Comparison of ENCODE assay signal across 8 cellular contexts in the genomic region with DNA sequence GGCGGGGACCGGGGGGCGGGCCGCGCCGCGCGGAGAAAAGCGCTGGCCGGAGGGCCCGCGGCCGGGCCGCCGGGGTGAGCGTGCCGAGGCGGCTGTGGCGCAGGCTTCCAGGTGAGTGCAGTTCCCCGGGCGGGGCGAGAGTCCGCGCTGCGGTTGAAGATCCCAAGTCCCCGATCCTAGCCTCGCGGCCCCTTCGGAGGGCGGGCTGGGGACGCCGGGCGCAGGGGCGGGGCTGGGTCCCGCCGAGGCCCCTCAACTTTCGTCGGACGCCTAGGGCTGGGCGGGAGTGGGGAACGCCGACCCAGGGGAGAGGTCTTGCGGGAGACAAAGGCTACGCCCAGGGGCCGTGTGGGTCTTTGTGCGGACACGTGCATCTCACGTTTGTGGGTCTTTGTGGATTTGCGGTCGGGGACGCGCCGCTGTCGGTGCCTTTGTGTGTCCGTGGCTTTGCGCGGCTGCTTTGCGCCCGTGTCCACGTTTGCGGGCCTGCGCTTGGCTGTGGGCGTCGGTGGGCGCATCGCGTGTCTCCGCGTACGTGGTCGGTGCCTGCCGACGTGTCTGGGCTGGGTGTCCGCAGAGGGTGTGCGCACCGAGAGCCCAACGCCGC. TPM values are rescaled to one million over a fixed set of nuclear protein-coding genes. Genes with fewer than 3 reads are reported as not detected.
DNase-seq lines count a peak whose midpoint lies in the region; ATAC-seq and TF ChIP-seq lines count a peak whose summit lies in the region.

A gene with protein sequence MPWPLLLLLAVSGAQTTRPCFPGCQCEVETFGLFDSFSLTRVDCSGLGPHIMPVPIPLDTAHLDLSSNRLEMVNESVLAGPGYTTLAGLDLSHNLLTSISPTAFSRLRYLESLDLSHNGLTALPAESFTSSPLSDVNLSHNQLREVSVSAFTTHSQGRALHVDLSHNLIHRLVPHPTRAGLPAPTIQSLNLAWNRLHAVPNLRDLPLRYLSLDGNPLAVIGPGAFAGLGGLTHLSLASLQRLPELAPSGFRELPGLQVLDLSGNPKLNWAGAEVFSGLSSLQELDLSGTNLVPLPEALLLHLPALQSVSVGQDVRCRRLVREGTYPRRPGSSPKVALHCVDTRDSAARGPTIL (plus strand): TSS at position 63 of the 607 bp plus-strand sequence. CDS start 12,261 bp downstream, outside the sequence.

- H3K36me3 ChIP-seq in SK-N-SH (replicated peaks in 1 of 2; ENCODE audit: control insufficient read depth in 1 of 2, insufficient read depth in 2 of 2, low read length in 1 of 2), result no peaks in the 10 kb centered on the region
- H3K36me3 ChIP-seq in esophagus (ENCODE audit: control insufficient read depth in 2 of 2, insufficient read depth in 2 of 2, low read length in 1 of 2), result peaks cover 0 to 4% of the 10 kb centered on the region in 2 donors

- ATAC-seq in GM19452 (IDR thresholded peaks at IDR 0.05; ENCODE audit: unreplicated experiment), result no peak

- H3K9me3 ChIP-seq in SK-N-SH (no peaks in the 10 kb centered on the region), esophagus (ENCODE audit: control insufficient read depth in 2 of 2, insufficient read depth in 1 of 2, low read depth in 1 of 2, low read length in 1 of 2) (no peaks in the 10 kb centered on the region)

- intact Hi-C loops in activated CD4-positive, alpha-beta T cell treated with anti-CD3 and anti-CD28 coated beads, Interleukin-2, amount 10 ng/mL, durations not matched to agents 24 days and 14 days (cut with micrococcal nuclease), result loop anchor here (2.0 kb wide), 1 partner anchor 15 kb away; no protein-coding TSS in a partner anchor

- H3K9me2 ChIP-seq in SK-N-SH, result no peaks in the 10 kb centered on the region

- H3K27ac Mint-ChIP-seq in activated CD4-positive, alpha-beta T cell treated with anti-CD3 and anti-CD28 coated beads, Interleukin-2, amount 10 ng/mL, durations not matched to agents 24 days and 14 days, result peak within 1 kb of the TSS; percentile 88
- H3K27ac Mint-ChIP-seq in neural crest cell (ENCODE audit: unreplicated experiment), result peak within 1 kb of the TSS; percentile 93

- TF ChIP-seq CTCF in SK-N-SH (IDR thresholded peaks at IDR 0.05) (no peak), neural crest cell (conservative IDR thresholded peaks at IDR 0.05) (no peak)

- H2AFZ ChIP-seq in SK-N-SH (ENCODE audit: low read depth), result peak within 1 kb of the TSS; percentile 84

- H3K4me1 ChIP-seq in SK-N-SH (ENCODE audit: control insufficient read depth in 1 of 2, insufficient read depth in 2 of 2, low read depth in 1 of 2, low read length in 1 of 2), result peaks cover 18 to 62% of the 10 kb centered on the region in 2 experiments; a peak in 3 of 4 replicates
- peaks cover 0 to 38% of the 10 kb centered on the region in 2 donors for H3K4me1 ChIP-seq in esophagus (ENCODE audit: control insufficient read depth in 2 of 2, insufficient read depth in 2 of 2, low read length in 1 of 2)

- no peaks in the 10 kb centered on the region for H3F3A ChIP-seq in SK-N-SH (replicated peaks; ENCODE audit: insufficient read depth)

- peaks cover 53% of the 10 kb centered on the region for H3K27me3 Mint-ChIP-seq in activated CD4-positive, alpha-beta T cell treated with anti-CD3 and anti-CD28 coated beads, Interleukin-2, amount 10 ng/mL, durations not matched to agents 24 days and 14 days
- H3K27me3 Mint-ChIP-seq in neural crest cell (ENCODE audit: low read depth), result no peaks in the 10 kb centered on the region

- H3K27ac ChIP-seq in SK-N-SH (ENCODE audit: low read depth in 2 of 2, low read length in 1 of 2) (peak within 1 kb of the TSS; percentile 63 to 97), esophagus (ENCODE audit: low read depth in 2 of 2, low read length in 1 of 2) (peak within 1 kb of the TSS; percentile 95 to 97)

- no peak for TF ChIP-seq RAD21 in SK-N-SH (IDR thresholded peaks at IDR 0.05; ENCODE audit: low read length)

- POLR2A ChIA-PET in SK-N-SH (lab: Yijun Ruan, JAX), result interaction anchor here (0.6 to 1.0 kb wide), 4 partner anchors 10 to 290 kb away, joined by 4 read pairs; no protein-coding TSS in a partner anchor

- H4K20me1 ChIP-seq in SK-N-SH (ENCODE audit: insufficient read depth), result peaks cover 41% of the 10 kb centered on the region

- no peak for TF ChIP-seq EP300 in SK-N-SH (IDR thresholded peaks at IDR 0.05; ENCODE audit: borderline replicate concordance in 1 of 2, low read depth in 1 of 2, low read length in 1 of 2)

- H3K36me3 Mint-ChIP-seq in activated CD4-positive, alpha-beta T cell treated with anti-CD3 and anti-CD28 coated beads, Interleukin-2, amount 10 ng/mL, durations not matched to agents 24 days and 14 days (ENCODE audit: low read depth), result no peaks in the 10 kb centered on the region
- peaks cover 4% of the 10 kb centered on the region for H3K36me3 Mint-ChIP-seq in neural crest cell (ENCODE audit: low read depth)

- 0% methylated on average over 2 of the region's 78 CpGs for whole genome bisulfite sequencing in SK-N-SH (ENCODE audit: low lambda C conversion rate)
- WGBS in esophagus, 2 donors, result 1% methylated on average over 64 to 78 of the region's 78 CpGs

- H3K9me3 Mint-ChIP-seq in activated CD4-positive, alpha-beta T cell treated with anti-CD3 and anti-CD28 coated beads, Interleukin-2, amount 10 ng/mL, durations not matched to agents 24 days and 14 days, result no peaks in the 10 kb centered on the region
- H3K9me3 Mint-ChIP-seq in neural crest cell, result no peaks in the 10 kb centered on the region

- H3K4me3 ChIP-seq in SK-N-SH (ENCODE audit: low read depth in 2 of 2, low read length in 1 of 2), result peak within 1 kb of the TSS; percentile 90 to 93
- peak within 1 kb of the TSS; percentile 89 to 94 for H3K4me3 ChIP-seq in esophagus (ENCODE audit: low read depth in 1 of 2, low read length in 2 of 2)

- H3K27me3 ChIP-seq in SK-N-SH (ENCODE audit: insufficient read depth), result no peaks in the 10 kb centered on the region
- no peaks in the 10 kb centered on the region for H3K27me3 ChIP-seq in esophagus (ENCODE audit: control insufficient read depth in 1 of 2, insufficient read depth in 2 of 2, low read length in 2 of 2)

- H3K4me3 Mint-ChIP-seq in activated CD4-positive, alpha-beta T cell treated with anti-CD3 and anti-CD28 coated beads, Interleukin-2, amount 10 ng/mL, durations not matched to agents 24 days and 14 days, result peak within 1 kb of the TSS; percentile 82
- peak within 1 kb of the TSS; percentile 91 for H3K4me3 Mint-ChIP-seq in neural crest cell

- CTCF ChIA-PET in SK-N-SH (lab: Yijun Ruan, JAX), result interaction anchor here (1.4 to 3.0 kb wide), 4 partner anchors 13 to 136 kb away, joined by 4 to 18 read pairs (median 10); no protein-coding TSS in a partner anchor

- H3K79me2 ChIP-seq in SK-N-SH (ENCODE audit: insufficient read depth), result peaks cover 46% of the 10 kb centered on the region

- peak within 1 kb of the TSS; percentile 84 for H3K4me2 ChIP-seq in SK-N-SH

- DNase-seq in activated CD4-positive, alpha-beta T cell treated with anti-CD3 and anti-CD28 coated beads, Interleukin-2, amount 10 ng/mL, durations not matched to agents 24 days and 14 days, result peak; percentile 69
- no peak for DNase-seq in activated CD4-positive, alpha-beta T cell treated with anti-CD3 and anti-CD28 coated beads for 1 hour
- no peak for DNase-seq in SK-N-SH
- peak; percentile 67 for DNase-seq in neural crest cell (ENCODE audit: low read depth, low spot score)
- DNase-seq in effector CD8-positive, alpha-beta T cell (lab: John Stamatoyannopoulos, UW), result no peak
- DNase-seq in NOMO-1 treated with DMSO at 0.1 percent for 48 hours (lab: John Stamatoyannopoulos, UW; ENCODE audit: unreplicated experiment), result no peak

- peaks cover 31% of the 10 kb centered on the region for H3K4me1 Mint-ChIP-seq in activated CD4-positive, alpha-beta T cell treated with anti-CD3 and anti-CD28 coated beads, Interleukin-2, amount 10 ng/mL, durations not matched to agents 24 days and 14 days
- peaks cover 57% of the 10 kb centered on the region for H3K4me1 Mint-ChIP-seq in neural crest cell

- H3K9ac ChIP-seq in SK-N-SH, result peak within 1 kb of the TSS; percentile 94

TF ChIP-seq in SK-N-SH, 30 proteins besides CTCF, POLR2A, EP300 and RAD21:
- peak; percentile 0 for TF ChIP-seq MXI1 (IDR thresholded peaks at IDR 0.05; ENCODE audit: low read depth, low read length)
- TF ChIP-seq TEAD4 (IDR thresholded peaks at IDR 0.05; ENCODE audit: borderline replicate concordance, insufficient read depth), result 0 out of 2 replicates have a peak, but pooled peaks have one; percentile 3
- peak; percentile 2; the same call in 1 of the 2 replicates for TF ChIP-seq SIN3A (IDR thresholded peaks at IDR 0.05; ENCODE audit: borderline replicate concordance, low read depth, low read length)
- no peak for TF ChIP-seq FOSL2 (IDR thresholded peaks at IDR 0.05; ENCODE audit: borderline replicate concordance, low read depth)
- no peak for TF ChIP-seq POLR2AphosphoS5 (IDR thresholded peaks at IDR 0.05; ENCODE audit: low read depth, low read length)
- TF ChIP-seq, protein P1, sequence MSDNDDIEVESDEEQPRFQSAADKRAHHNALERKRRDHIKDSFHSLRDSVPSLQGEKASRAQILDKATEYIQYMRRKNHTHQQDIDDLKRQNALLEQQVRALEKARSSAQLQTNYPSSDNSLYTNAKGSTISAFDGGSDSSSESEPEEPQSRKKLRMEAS (IDR thresholded peaks at IDR 0.05; ENCODE audit: low read depth), result peak; percentile 76; the same call in 1 of the 2 replicates

RNA-seq across cellular contexts. Expression of the gene that starts here (rescaled TPM):
- total RNA-seq in activated CD4-positive, alpha-beta T cell treated with anti-CD3 and anti-CD28 coated beads, Interleukin-2, amount 10 ng/mL, durations not matched to agents 24 days and 14 days, result 3.4 and 5.2 TPM in 2 replicates
- 18.3 and 20.7 TPM in 2 replicates for polyA plus RNA-seq in SK-N-SH (2012; rRNA removed)
- polyA plus RNA-seq in SK-N-SH (2012; cell fraction: cytosol; rRNA removed), result 8.1 and 14.3 TPM in 2 replicates
- polyA plus RNA-seq in SK-N-SH (2012; cell fraction: nucleus; rRNA removed), result 8.7 TPM in 2 replicates
- 10 to 100 TPM; 23.9 to 34.8 TPM for polyA plus RNA-seq in esophagus
- total RNA-seq in neural crest cell, result 27.5 and 28.3 TPM in 2 replicates

Comparison
In these comparisons a context has a peak if more than half of its experiments do, and no peak if none do; other contexts are left out.
1. DNase-seq: peak in activated CD4-positive, alpha-beta T cell treated with anti-CD3 and anti-CD28 coated beads, Interleukin-2, amount 10 ng/mL, durations not matched to agents 24 days and 14 days (single experiment) and neural crest cell (single experiment); none in activated CD4-positive, alpha-beta T cell treated with anti-CD3 and anti-CD28 coated beads for 1 hour (single experiment), SK-N-SH (single experiment), effector CD8-positive, alpha-beta T cell (single experiment) and NOMO-1 treated with DMSO at 0.1 percent for 48 hours (single experiment).